Comparison of ENCODE assay signal across 2 cellular contexts in genomic region chr11:1864831-1865665, GRCh38.
TF ChIP-seq lines count a peak whose summit lies in the region.

No MANE protein-coding gene starts in this region.

TF ChIP-seq in liver, 16 proteins besides CTCF, POLR2A, EP300 and RAD21:
- TF ChIP-seq YY1 (IDR thresholded peaks at IDR 0.05), result no peak
- TF ChIP-seq FOXA2 (IDR thresholded peaks at IDR 0.05), result no peak
- TF ChIP-seq, protein P1, sequence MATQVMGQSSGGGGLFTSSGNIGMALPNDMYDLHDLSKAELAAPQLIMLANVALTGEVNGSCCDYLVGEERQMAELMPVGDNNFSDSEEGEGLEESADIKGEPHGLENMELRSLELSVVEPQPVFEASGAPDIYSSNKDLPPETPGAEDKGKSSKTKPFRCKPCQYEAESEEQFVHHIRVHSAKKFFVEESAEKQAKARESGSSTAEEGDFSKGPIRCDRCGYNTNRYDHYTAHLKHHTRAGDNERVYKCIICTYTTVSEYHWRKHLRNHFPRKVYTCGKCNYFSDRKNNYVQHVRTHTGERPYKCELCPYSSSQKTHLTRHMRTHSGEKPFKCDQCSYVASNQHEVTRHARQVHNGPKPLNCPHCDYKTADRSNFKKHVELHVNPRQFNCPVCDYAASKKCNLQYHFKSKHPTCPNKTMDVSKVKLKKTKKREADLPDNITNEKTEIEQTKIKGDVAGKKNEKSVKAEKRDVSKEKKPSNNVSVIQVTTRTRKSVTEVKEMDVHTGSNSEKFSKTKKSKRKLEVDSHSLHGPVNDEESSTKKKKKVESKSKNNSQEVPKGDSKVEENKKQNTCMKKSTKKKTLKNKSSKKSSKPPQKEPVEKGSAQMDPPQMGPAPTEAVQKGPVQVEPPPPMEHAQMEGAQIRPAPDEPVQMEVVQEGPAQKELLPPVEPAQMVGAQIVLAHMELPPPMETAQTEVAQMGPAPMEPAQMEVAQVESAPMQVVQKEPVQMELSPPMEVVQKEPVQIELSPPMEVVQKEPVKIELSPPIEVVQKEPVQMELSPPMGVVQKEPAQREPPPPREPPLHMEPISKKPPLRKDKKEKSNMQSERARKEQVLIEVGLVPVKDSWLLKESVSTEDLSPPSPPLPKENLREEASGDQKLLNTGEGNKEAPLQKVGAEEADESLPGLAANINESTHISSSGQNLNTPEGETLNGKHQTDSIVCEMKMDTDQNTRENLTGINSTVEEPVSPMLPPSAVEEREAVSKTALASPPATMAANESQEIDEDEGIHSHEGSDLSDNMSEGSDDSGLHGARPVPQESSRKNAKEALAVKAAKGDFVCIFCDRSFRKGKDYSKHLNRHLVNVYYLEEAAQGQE (IDR thresholded peaks at IDR 0.05), result no peak
- TF ChIP-seq HNF4A (conservative IDR thresholded peaks at IDR 0.05), result no peak
- TF ChIP-seq FOXA1 (IDR thresholded peaks at IDR 0.05), result no peak
- TF ChIP-seq HNF4G (IDR thresholded peaks at IDR 0.05), result no peak
- TF ChIP-seq, protein P2, sequence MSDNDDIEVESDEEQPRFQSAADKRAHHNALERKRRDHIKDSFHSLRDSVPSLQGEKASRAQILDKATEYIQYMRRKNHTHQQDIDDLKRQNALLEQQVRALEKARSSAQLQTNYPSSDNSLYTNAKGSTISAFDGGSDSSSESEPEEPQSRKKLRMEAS (IDR thresholded peaks at IDR 0.05), result no peak
- TF ChIP-seq TAF1 (conservative IDR thresholded peaks at IDR 0.05), result no peak
- no peak for TF ChIP-seq JUND (IDR thresholded peaks at IDR 0.05)
- no peak for TF ChIP-seq RXRA (IDR thresholded peaks at IDR 0.05)
- TF ChIP-seq ATF3 (IDR thresholded peaks at IDR 0.05), result no peak
- no peak for TF ChIP-seq GABPA (IDR thresholded peaks at IDR 0.05 in 1 of 2, conservative IDR thresholded peaks at IDR 0.05 in 1 of 2)
- no peak for TF ChIP-seq ZBTB33 (IDR thresholded peaks at IDR 0.05)
- no peak for TF ChIP-seq SP1 (IDR thresholded peaks at IDR 0.05)
- TF ChIP-seq NR2F2 (IDR thresholded peaks at IDR 0.05), result no peak
- no peak for TF ChIP-seq EGR1 (IDR thresholded peaks at IDR 0.05; ENCODE audit: low read depth in 2 of 2)

TF ChIP-seq in HepG2, 621 proteins besides CTCF, POLR2A, EP300 and RAD21:
- TF ChIP-seq ZNF552 (CRISPR knock-in tag; IDR thresholded peaks at IDR 0.05; ENCODE audit: borderline replicate concordance), result no peak
- TF ChIP-seq ZNF543 (CRISPR knock-in tag; IDR thresholded peaks at IDR 0.05), result no peak
